In genomic region chr21:29335720-29336119, GRCh38 we compare ENCODE assay signal across 17 cellular contexts. TPM values are rescaled to one million over a fixed set of nuclear protein-coding genes. Genes with fewer than 3 reads are reported as not detected.
DNase-seq lines count a peak whose midpoint lies in the region; ATAC-seq, FAIRE-seq and TF ChIP-seq lines count a peak whose summit lies in the region.
"Had no signal": no experiment of that assay in that cellular context is flagged by ENCODE, and none has a peak within 500 bp of the region (broad histone marks: within the 10 kb centered on the region; RNA-seq: fewer than 3 reads in every experiment).

No MANE protein-coding gene starts in this region.

- CTCF ChIA-PET in HepG2 (lab: Yijun Ruan, JAX; ENCODE audit: low intra/inter-chr PET ratio, low total read pairs), result no interaction called here

- intact Hi-C loops in HepG2 (cut with micrococcal nuclease; ENCODE audit: unreplicated experiment) (no loop called here), posterior vena cava (cut with DNase I) (no loop called here)

- H3K9me3 Mint-ChIP-seq in stimulated activated naive CD8-positive, alpha-beta T cell treated with anti-CD3 and anti-CD28 coated beads, Interleukin-15, Interleukin-2, amounts not matched to agents 100 ng/mL and 50 ng/mL, for 24 hours, result no peaks in the 10 kb centered on the region
- H3K9me3 Mint-ChIP-seq: activated naive CD8-positive, alpha-beta T cell treated with anti-CD3 and anti-CD28 coated beads, Interleukin-2, amount 10 ng/mL, durations not matched to agents 7 days and 5 days had no signal

- H3K4me2 ChIP-seq in fibroblast of lung (ENCODE audit: extremely low read depth, insufficient read depth, low read length) (peak overlapping the region; percentile 61), HepG2 (ENCODE audit: low read depth, low read length) (no peak overlapping the region)

- H2AFZ ChIP-seq in fibroblast of lung (ENCODE audit: low read length) (no peak overlapping the region), HepG2 (ENCODE audit: low read length) (no peak overlapping the region)

- H3K36me3 Mint-ChIP-seq in stimulated activated naive CD8-positive, alpha-beta T cell treated with anti-CD3 and anti-CD28 coated beads, Interleukin-15, Interleukin-2, amounts not matched to agents 100 ng/mL and 50 ng/mL, for 24 hours (ENCODE audit: low read depth), result peaks cover 52% of the 10 kb centered on the region

- ATAC-seq in stimulated activated naive CD8-positive, alpha-beta T cell treated with anti-CD3 and anti-CD28 coated beads, Interleukin-15, Interleukin-2, amounts not matched to agents 100 U/mL and 50 U/mL, for 24 hours, result no peak
- ATAC-seq in HepG2, result no peak
- ATAC-seq: left ventricle myocardium superior had no signal

- TF ChIP-seq EP300 in HepG2 (IDR thresholded peaks at IDR 0.05; ENCODE audit: low read depth in 2 of 2, low read length in 2 of 2) (no peak), HepG2 (CRISPR knock-in tag; IDR thresholded peaks at IDR 0.05; ENCODE audit: borderline replicate concordance) (no peak)

- H3K79me2 ChIP-seq in fibroblast of lung (ENCODE audit: control insufficient read depth, insufficient read depth, low read length) (peaks cover 89% of the 10 kb centered on the region), HepG2 (ENCODE audit: insufficient read depth, low read length) (peaks cover 22% of the 10 kb centered on the region)

- no peaks in the 10 kb centered on the region for H3K27me3 Mint-ChIP-seq in stimulated activated naive CD8-positive, alpha-beta T cell treated with anti-CD3 and anti-CD28 coated beads, Interleukin-15, Interleukin-2, amounts not matched to agents 100 ng/mL and 50 ng/mL, for 24 hours
- H3K27me3 Mint-ChIP-seq: activated naive CD8-positive, alpha-beta T cell treated with anti-CD3 and anti-CD28 coated beads, Interleukin-2, amount 10 ng/mL, durations not matched to agents 7 days and 5 days had no signal

- TF ChIP-seq CTCF in fibroblast of lung (conservative IDR thresholded peaks at IDR 0.05 in 1 of 2, IDR thresholded peaks at IDR 0.05 in 1 of 2; ENCODE audit: low read depth in 1 of 2, low read length in 2 of 2) (no peak), HepG2 (CRISPR knock-in tag; IDR thresholded peaks at IDR 0.05) (no peak)

- H3K36me3 ChIP-seq in SJSA1, result peaks cover 23% of the 10 kb centered on the region
- H3K36me3 ChIP-seq in fibroblast of lung (ENCODE audit: control insufficient read depth, insufficient read depth, low read length), result no peaks in the 10 kb centered on the region
- peaks cover 7 to 36% of the 10 kb centered on the region in 2 experiments for H3K36me3 ChIP-seq in HepG2 (replicated peaks in 1 of 2; ENCODE audit: control insufficient read depth in 1 of 2, insufficient read depth in 2 of 2, low read length in 2 of 2)
- H3K36me3 ChIP-seq: vagina had no signal

- H4K20me1 ChIP-seq in fibroblast of lung (ENCODE audit: control insufficient read depth, extremely low read depth, insufficient read depth, low read length) (no peaks in the 10 kb centered on the region), HepG2 (ENCODE audit: insufficient read depth, low read length) (peaks cover 9% of the 10 kb centered on the region)

- H3K4me3 Mint-ChIP-seq in stimulated activated naive CD8-positive, alpha-beta T cell treated with anti-CD3 and anti-CD28 coated beads, Interleukin-15, Interleukin-2, amounts not matched to agents 100 ng/mL and 50 ng/mL, for 24 hours, result no peak overlapping the region
- H3K4me3 Mint-ChIP-seq: activated naive CD8-positive, alpha-beta T cell treated with anti-CD3 and anti-CD28 coated beads, Interleukin-2, amount 10 ng/mL, durations not matched to agents 7 days and 5 days had no signal

- no TSS peak for BruUV-seq in HepG2 (replicated peaks; lab: Mats Ljungman, UMichigan)

- H3K9ac ChIP-seq in fibroblast of lung (ENCODE audit: insufficient read depth, low read length) (no peak overlapping the region), HepG2 (ENCODE audit: insufficient read depth, low read depth, low read length) (no peak overlapping the region)

- no peak overlapping the region for H3K4me3 ChIP-seq in SJSA1
- no peak overlapping the region for H3K4me3 ChIP-seq in fibroblast of lung (replicated peaks in 1 of 4; ENCODE audit: control extremely low read depth in 1 of 4, insufficient read depth in 1 of 4, low read depth in 3 of 4, low read length in 4 of 4)
- H3K4me3 ChIP-seq in HepG2 (replicated peaks in 1 of 3; ENCODE audit: insufficient read depth in 1 of 3, low read depth in 2 of 3, low read length in 3 of 3), result no peak overlapping the region
- H3K4me3 ChIP-seq: vagina had no signal

- no peak for TF ChIP-seq POLR2A in HepG2 (IDR thresholded peaks at IDR 0.05; ENCODE audit: insufficient read depth in 1 of 2, low read depth in 2 of 2, low read length in 2 of 2)

- in situ Hi-C loops in HepG2 (cut with HindIII; ENCODE audit: extremely low pct_ligation_motif_present, low pct_unique_long_range_greater_than_20kb), result no loop called here

- peak overlapping the region; percentile 10 for H3K27ac Mint-ChIP-seq in stimulated activated naive CD8-positive, alpha-beta T cell treated with anti-CD3 and anti-CD28 coated beads, Interleukin-15, Interleukin-2, amounts not matched to agents 100 ng/mL and 50 ng/mL, for 24 hours
- H3K27ac Mint-ChIP-seq: activated naive CD8-positive, alpha-beta T cell treated with anti-CD3 and anti-CD28 coated beads, Interleukin-2, amount 10 ng/mL, durations not matched to agents 7 days and 5 days had no signal

- H3K4me1 ChIP-seq in SJSA1 (replicated peaks) (peaks cover 60% of the 10 kb centered on the region), fibroblast of lung (ENCODE audit: control insufficient read depth, extremely low read depth, insufficient read depth, low read length) (peaks cover 29% of the 10 kb centered on the region), HepG2 (ENCODE audit: insufficient read depth, low read length) (no peaks in the 10 kb centered on the region)

- no peaks in the 10 kb centered on the region for H3K9me3 ChIP-seq in SJSA1 (replicated peaks)
- no peaks in the 10 kb centered on the region for H3K9me3 ChIP-seq in fibroblast of lung (ENCODE audit: control insufficient read depth, insufficient read depth, low read depth, low read length)
- no peaks in the 10 kb centered on the region for H3K9me3 ChIP-seq in HepG2 (ENCODE audit: low read length)
- H3K9me3 ChIP-seq: vagina had no signal

- FAIRE-seq in HepG2 (lab: Jason Lieb, UNC), result no peak

- peak overlapping the region; percentile 16; the same call in 1 of the 2 replicates for H3K27ac ChIP-seq in SJSA1
- H3K27ac ChIP-seq in fibroblast of lung (ENCODE audit: insufficient read depth, low read length), result peak overlapping the region; percentile 62
- H3K27ac ChIP-seq in HepG2 (ENCODE audit: extremely low read length, insufficient read depth, low read length), result no peak overlapping the region
- H3K27ac ChIP-seq: vagina had no signal

- WGBS in HepG2 (ENCODE audit: low lambda C conversion rate), result 95% methylated on average over 3 of the region's 3 CpGs

- H3K27me3 ChIP-seq in SJSA1 (replicated peaks) (no peaks in the 10 kb centered on the region), fibroblast of lung (ENCODE audit: control insufficient read depth, insufficient read depth, low read length) (no peaks in the 10 kb centered on the region), HepG2 (ENCODE audit: control insufficient read depth in 1 of 2, insufficient read depth in 2 of 2, low read length in 2 of 2) (no peaks in the 10 kb centered on the region)
- H3K27me3 ChIP-seq: vagina had no signal

- TF ChIP-seq RAD21 in HepG2 (CRISPR knock-in tag; IDR thresholded peaks at IDR 0.05), result no peak

- DNase-seq in stimulated activated naive CD8-positive, alpha-beta T cell treated with anti-CD3 and anti-CD28 coated beads, Interleukin-15, Interleukin-2, amounts not matched to agents 100 U/mL and 50 U/mL, for 24 hours, result no peak
- DNase-seq in SJSA1 (ENCODE audit: low read depth in 1 of 2, low spot score in 2 of 2), result peak in 1 of 2 experiments; percentile 28
- DNase-seq in fibroblast of lung (ENCODE audit: low read depth in 2 of 2), result peak; percentile 46 to 53
- no peak for DNase-seq in HepG2 (ENCODE audit: low spot score)
- DNase-seq in posterior vena cava (ENCODE audit: low spot score), result no peak
- DNase-seq in ecto neural progenitor cell (ENCODE audit: low spot score), result no peak
- no peak for DNase-seq in NCI-H2107 treated with DMSO at 0.1 percent for 48 hours (lab: John Stamatoyannopoulos, UW; ENCODE audit: unreplicated experiment)
- DNase-seq: activated naive CD8-positive, alpha-beta T cell treated with anti-CD3 and anti-CD28 coated beads, Interleukin-2, amount 10 ng/mL, durations not matched to agents 7 days and 5 days; dermis blood vessel endothelial cell; DMS 273 treated with DMSO at 0.1 percent for 48 hours; GOT3; left ventricle myocardium superior; NCI-H1092 treated with DMSO at 0.1 percent for 48 hours; NCI-H446; occipital lobe had no signal

- H3K4me1 Mint-ChIP-seq in stimulated activated naive CD8-positive, alpha-beta T cell treated with anti-CD3 and anti-CD28 coated beads, Interleukin-15, Interleukin-2, amounts not matched to agents 100 ng/mL and 50 ng/mL, for 24 hours (ENCODE audit: low read depth), result peaks cover 46% of the 10 kb centered on the region

- POLR2A ChIA-PET in HepG2 (lab: Yijun Ruan, JAX), result no interaction called here

RNA-seq across cellular contexts. Expression of gene BACH1, which starts 37.0 kb away (rescaled TPM):
- 46.0 and 47.3 TPM in 2 replicates for total RNA-seq in SJSA1 (2014; rRNA removed; shearing (Covaris generic))
- 127 and 138 TPM in 2 replicates for total RNA-seq in fibroblast of lung
- 36.4 and 38.2 TPM in 2 replicates for polyA plus RNA-seq in fibroblast of lung
- 16.9 and 22.6 TPM in 2 replicates for polyA plus RNA-seq in fibroblast of lung (2012)
- polyA minus RNA-seq in fibroblast of lung (ENCODE audit: low replicate concordance), result 58.0 and 88.5 TPM in 2 replicates
- 51.7 and 68.9 TPM in 2 replicates for total RNA-seq in HepG2 (2016; rRNA removed; fragmentation: Illumina TruSeq; extraction: Trizol)
- total RNA-seq in HepG2 (2016; cell fraction: cytosol; rRNA removed; fragmentation: Illumina TruSeq; extraction: Trizol; ENCODE audit: low read depth), result 113 and 125 TPM in 2 replicates
- 49.5 and 66.2 TPM in 2 replicates for total RNA-seq in HepG2 (2016; cell fraction: insoluble cytoplasmic fraction; rRNA removed; fragmentation: Illumina TruSeq; extraction: Trizol)
- total RNA-seq in HepG2 (2016; cell fraction: membrane; rRNA removed; fragmentation: Illumina TruSeq; extraction: Trizol), result 187 and 248 TPM in 2 replicates
- total RNA-seq in HepG2 (2016; cell fraction: nucleus; rRNA removed; fragmentation: Illumina TruSeq; extraction: Trizol), result 43.0 and 46.1 TPM in 2 replicates
- 11.9 and 16.5 TPM in 2 replicates for polyA plus RNA-seq in HepG2 (2011; rRNA removed)
- 6.1 and 8.1 TPM in 2 replicates for polyA plus RNA-seq in HepG2 (2011; cell fraction: cytosol; rRNA removed)
- polyA plus RNA-seq in HepG2 (2011; cell fraction: nucleus; rRNA removed), result 7.4 and 10.3 TPM in 2 replicates
- polyA plus RNA-seq in HepG2 (2012), result 19.6 and 28.5 TPM in 2 replicates
- 0.31 and 0.51 TPM in 2 replicates for polyA plus RNA-seq in HepG2 (2016; cell fraction: cytosol; fragmentation: Illumina TruSeq; extraction: Trizol; ENCODE audit: low read depth)
- 17.5 and 19.8 TPM in 2 replicates for polyA plus RNA-seq in HepG2 (2016; cell fraction: insoluble cytoplasmic fraction; fragmentation: Illumina TruSeq; extraction: Trizol; ENCODE audit: low read depth)
- 2.6 and 3.9 TPM in 2 replicates for polyA plus RNA-seq in HepG2 (2016; cell fraction: membrane; fragmentation: Illumina TruSeq; extraction: Trizol; ENCODE audit: low read depth)
- polyA plus RNA-seq in HepG2 (2016; cell fraction: nucleus; fragmentation: Illumina TruSeq; extraction: Trizol; ENCODE audit: insufficient read depth, low read depth), result 11.8 and 12.9 TPM in 2 replicates
- 153 and 196 TPM in 2 replicates for polyA minus RNA-seq in HepG2 (2011; rRNA and poly(A)+ RNA removed; ENCODE audit: low replicate concordance)
- 67.8 and 73.1 TPM in 2 replicates for polyA minus RNA-seq in HepG2 (2011; cell fraction: cytosol; rRNA and poly(A)+ RNA removed)
- polyA minus RNA-seq in HepG2 (2011; cell fraction: nucleus; rRNA and poly(A)+ RNA removed), result 101 and 111 TPM in 2 replicates
- total RNA-seq in posterior vena cava, result 10 to 100 TPM; 50.1 to 84.0 TPM

Comparison
In these comparisons a context has a peak if more than half of its experiments do, and no peak if none do; other contexts are left out.
1. DNase-seq: peak in fibroblast of lung (2 of 2); none in stimulated activated naive CD8-positive, alpha-beta T cell treated with anti-CD3 and anti-CD28 coated beads, Interleukin-15, Interleukin-2, amounts not matched to agents 100 U/mL and 50 U/mL, for 24 hours (single experiment), HepG2 (single experiment), posterior vena cava (single experiment), ecto neural progenitor cell (single experiment) and NCI-H2107 treated with DMSO at 0.1 percent for 48 hours (single experiment).